In the genomic region with DNA sequence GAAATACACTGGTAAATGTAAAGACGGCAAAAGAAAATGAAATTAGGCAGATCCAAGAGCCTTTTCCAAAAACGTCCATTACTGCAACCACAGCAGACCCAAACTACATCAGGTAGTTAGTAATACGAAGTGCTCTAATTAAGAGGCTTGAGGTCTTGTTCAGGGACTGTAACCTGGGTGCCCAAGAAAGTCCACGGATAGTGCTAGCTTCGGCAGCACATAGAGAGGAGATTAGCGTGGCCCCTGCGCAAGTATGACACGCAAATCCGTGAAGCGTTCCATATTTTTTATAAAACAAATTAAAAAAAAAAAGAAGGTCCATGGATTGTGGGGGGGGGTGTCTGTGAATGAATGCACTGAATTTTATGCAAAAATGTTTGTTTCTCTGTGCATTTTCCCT, we compare ENCODE assay signal across 9 cellular contexts. TPM values are rescaled to one million over a fixed set of nuclear protein-coding genes. Genes with fewer than 3 reads are reported as not detected.
DNase-seq lines count a peak whose midpoint lies in the region; ATAC-seq and TF ChIP-seq lines count a peak whose summit lies in the region.
"Had no signal": no experiment of that assay in that cellular context is flagged by ENCODE, and none has a peak within 500 bp of the region (broad histone marks: within the 10 kb centered on the region; RNA-seq: fewer than 3 reads in every experiment).

No MANE protein-coding gene starts in this region.

- in situ Hi-C loops in Panc1 (cut with HindIII; ENCODE audit: low pct_unique_long_range_greater_than_20kb, low sequenced_read_pairs) (no loop called here), transverse colon (cut with MboI; ENCODE audit: low pct_ligation_motif_present in 1 of 4, low pct_unique_long_range_greater_than_20kb in 1 of 4, low sequenced_read_pairs in 3 of 4) (no loop called here)

- TF ChIP-seq EP300 in transverse colon (IDR thresholded peaks at IDR 0.05; ENCODE audit: low read depth): no peak

- H3K9me3 ChIP-seq in Panc1 (ENCODE audit: control insufficient read depth, insufficient read depth, low read depth, low read length) (no peaks in the 10 kb centered on the region), transverse colon (no peaks in the 10 kb centered on the region)

- H3K4me3 ChIP-seq in GM12865 (ENCODE audit: low read depth, low read length) (peak overlapping the region; percentile 80), Panc1 (ENCODE audit: low read depth in 2 of 2, low read length in 2 of 2) (peak overlapping the region; percentile 91 to 98), epithelial cell of esophagus (ENCODE audit: low read length) (peak overlapping the region; percentile 89), retinal pigment epithelial cell (ENCODE audit: low read length) (peak overlapping the region; percentile 72), transverse colon (peak overlapping the region in 2 of 4 donors; percentile 85 to 93)

- no TSS peak for BruUV-seq in Panc1 (replicated peaks; lab: Mats Ljungman, UMichigan)

- H3K27me3 ChIP-seq in Panc1 (ENCODE audit: control insufficient read depth, insufficient read depth, low read length) (no peaks in the 10 kb centered on the region), transverse colon (no peaks in the 10 kb centered on the region)

- POLR2A ChIA-PET in Panc1 (lab: Charles Lee): interaction anchor here (0.7 kb wide), 1 partner anchor 20 kb away, joined by 4 read pairs; no protein-coding TSS in a partner anchor

- TF ChIP-seq POLR2A in transverse colon (IDR thresholded peaks at IDR 0.05): no peak

- H3K36me3 ChIP-seq in Panc1 (ENCODE audit: control insufficient read depth, insufficient read depth, low read length): peaks cover 9% of the 10 kb centered on the region
- H3K36me3 ChIP-seq in transverse colon: peaks cover 0 to 3% (median 0%) of the 10 kb centered on the region in 4 donors

- CTCF ChIA-PET in Panc1 (lab: Charles Lee): interaction anchor here (0.6 kb wide), 2 partner anchors 21 to 452 kb away, joined by 3 to 4 read pairs; no protein-coding TSS in a partner anchor

- no peak for TF ChIP-seq CTCF in GM12865 (IDR thresholded peaks at IDR 0.05; ENCODE audit: insufficient read depth, low read depth, low read length, missing control alignments)
- TF ChIP-seq CTCF in Panc1 (IDR thresholded peaks at IDR 0.05): no peak
- TF ChIP-seq CTCF in epithelial cell of esophagus (IDR thresholded peaks at IDR 0.05; ENCODE audit: insufficient read depth, low read depth, low read length, missing control alignments): no peak
- TF ChIP-seq CTCF in retinal pigment epithelial cell (conservative IDR thresholded peaks at IDR 0.05; ENCODE audit: low read depth, low read length): no peak
- TF ChIP-seq CTCF in transverse colon (IDR thresholded peaks at IDR 0.05): no peak

- H3K27ac ChIP-seq in Panc1 (ENCODE audit: low read length): peak overlapping the region; percentile 82
- no peak overlapping the region for H3K27ac ChIP-seq in transverse colon

- 61 to 77% methylated on average over 10 of the region's 10 CpGs for WGBS in transverse colon (ENCODE audit: low coverage in 1 of 2), 2 donors

- peaks cover 15% of the 10 kb centered on the region for H3K4me1 ChIP-seq in Panc1 (ENCODE audit: control insufficient read depth, insufficient read depth, low read length)
- peaks cover 9 to 48% (median 26%) of the 10 kb centered on the region in 4 donors for H3K4me1 ChIP-seq in transverse colon

- intact Hi-C loops in Panc1 (cut with micrococcal nuclease; ENCODE audit: unreplicated experiment): no loop called here
- intact Hi-C loops in transverse colon (cut with DNase I; ENCODE audit: low total_unique reads): no loop called here

- no peak for ATAC-seq in Panc1

- DNase-seq in GM12865 (ENCODE audit: low read depth) (no peak), Panc1 (ENCODE audit: low read depth, low spot score) (no peak), epithelial cell of esophagus (ENCODE audit: low read depth) (no peak), retinal pigment epithelial cell (ENCODE audit: low read depth) (no peak), activated gamma-delta T cell (lab: John Stamatoyannopoulos, UW) (no peak), transverse colon (no peak)
- no peak for DNase-seq in activated CD4-positive, CD25-positive, alpha-beta regulatory T cell treated with anti-CD3 and anti-CD28 coated beads, Interleukin-2, amount 50 U/mL, for 72 hours
- DNase-seq: kidney glomerular epithelial cell, NCI-H748 treated with DMSO at 0.1 percent for 48 hours had no signal

RNA-seq across cellular contexts. Expression of a gene that starts 1.4 kb away (rescaled TPM):
- total RNA-seq in Panc1 (2021; ENCODE audit: unreplicated experiment) (150 TPM), transverse colon (10 to 100 TPM; 38.9 to 86.3 (median 56.3) TPM)
- 122 TPM for polyA plus RNA-seq in Panc1 (2012; ENCODE audit: insufficient read length)

RNA-seq across cellular contexts. Expression of a gene that starts 44.3 kb away (rescaled TPM):
- total RNA-seq in Panc1 (2021; ENCODE audit: unreplicated experiment) (61.9 TPM), transverse colon (10 to 100 TPM; 14.6 to 62.7 (median 51.6) TPM)
- polyA plus RNA-seq in Panc1 (2012; ENCODE audit: insufficient read length): 42.7 TPM
